In genomic region chr14:73613046-73613383, GRCh38 we compare ENCODE assay signal across 8 cellular contexts. TPM values are rescaled to one million over a fixed set of nuclear protein-coding genes. Genes with fewer than 3 reads are reported as not detected.
A peak's percentile ranks its signal among the peaks of the same experiment; 100 is the strongest.
DNase-seq lines count a peak whose midpoint lies in the region; ATAC-seq and TF ChIP-seq lines count a peak whose summit lies in the region.

No MANE protein-coding gene starts in this region.

- TF ChIP-seq EP300 in ovary (IDR thresholded peaks at IDR 0.05): no peak

- 1 to 2% (median 2%) methylated on average over 13 of the region's 13 CpGs for WGBS in ovary, 3 donors

- intact Hi-C loops in ovary (cut with DNase I): no loop called here

- H3K36me3 Mint-ChIP-seq in activated T-cell treated with anti-CD3 and anti-CD28 coated beads, Interleukin-2, amount 50 U/mL, for 4 hours (ENCODE audit: insufficient read depth): no peaks in the 10 kb centered on the region

- H3K4me1 Mint-ChIP-seq in activated T-cell treated with anti-CD3 and anti-CD28 coated beads, Interleukin-2, amount 50 U/mL, for 4 hours (ENCODE audit: low read depth): peaks cover 2% of the 10 kb centered on the region

- no peaks in the 10 kb centered on the region for H3K4me1 ChIP-seq in ovary (ENCODE audit: insufficient read depth)

- H3K27ac ChIP-seq in SK-N-MC (no peak overlapping the region), ovary (peak overlapping the region; percentile 42 to 92)

- H3K9ac ChIP-seq in SK-N-MC (ENCODE audit: insufficient read length): no peak overlapping the region

- DNase-seq in activated T-cell treated with anti-CD3 and anti-CD28 coated beads, Interleukin-2, amount 50 U/mL, for 4 hours: no peak
- DNase-seq in activated T-cell treated with anti-CD3 and anti-CD28 coated beads, Interleukin-2, amount 50 U/mL, for 1 hour: no peak
- DNase-seq in SK-N-MC (ENCODE audit: low read depth, low spot score) (no peak), fibroblast of peridontal ligament (ENCODE audit: extremely low read depth) (peak; percentile 28), ovary (no peak), AG08395 (ENCODE audit: low spot score) (no peak)
- DNase-seq in activated CD8-positive, alpha-beta memory T cell treated with anti-CD3 and anti-CD28 coated beads, Interleukin-2, amount 50 U/mL, for 4 hours: no peak

- TF ChIP-seq CTCF in ovary (IDR thresholded peaks at IDR 0.05): no peak

- H3K27me3 ChIP-seq in ovary: no peaks in the 10 kb centered on the region

- peak in 1 of 2 donors; percentile 12 for ATAC-seq in activated T-cell treated with anti-CD3 and anti-CD28 coated beads, Interleukin-2, amount 50 U/mL, for 4 hours
- no peak for ATAC-seq in GM19324 (IDR thresholded peaks at IDR 0.05; ENCODE audit: low FRiP score, unreplicated experiment)

- TF ChIP-seq POLR2A in ovary (IDR thresholded peaks at IDR 0.05): no peak

- H3K9me3 Mint-ChIP-seq in activated T-cell treated with anti-CD3 and anti-CD28 coated beads, Interleukin-2, amount 50 U/mL, for 4 hours: no peaks in the 10 kb centered on the region

- H3K9me3 ChIP-seq in SK-N-MC (ENCODE audit: low read depth, low read length) (no peaks in the 10 kb centered on the region), ovary (no peaks in the 10 kb centered on the region)

- peaks cover 3% of the 10 kb centered on the region for H3K27me3 Mint-ChIP-seq in activated T-cell treated with anti-CD3 and anti-CD28 coated beads, Interleukin-2, amount 50 U/mL, for 4 hours (ENCODE audit: low read depth)

- no peaks in the 10 kb centered on the region for H3K36me3 ChIP-seq in SK-N-MC (ENCODE audit: insufficient read depth, low read length)
- H3K36me3 ChIP-seq in ovary: no peaks in the 10 kb centered on the region

- H3K4me3 Mint-ChIP-seq in activated T-cell treated with anti-CD3 and anti-CD28 coated beads, Interleukin-2, amount 50 U/mL, for 4 hours: peak overlapping the region; percentile 82

- H3K4me3 ChIP-seq in SK-N-MC (peak overlapping the region; percentile 80), ovary (peak overlapping the region; percentile 60)

RNA-seq across cellular contexts. Expression of gene ACOT6, which starts 0.7 kb away (rescaled TPM):
- not detected for total RNA-seq in activated T-cell treated with anti-CD3 and anti-CD28 coated beads, Interleukin-2, amount 50 U/mL, for 4 hours
- not detected for total RNA-seq in ovary
- polyA plus RNA-seq in ovary: under 1 TPM in 1 of 2 donors, not detected in 1; 0.10 TPM

RNA-seq across cellular contexts. Expression of gene ACOT4, which starts 21.3 kb away (rescaled TPM):
- total RNA-seq in activated T-cell treated with anti-CD3 and anti-CD28 coated beads, Interleukin-2, amount 50 U/mL, for 4 hours: 1 to 10 TPM; 2.3 to 3.6 (median 3.0) TPM
- 1 to 10 TPM in 3 of 7 donors, under 1 TPM in 4; 0.28 to 2.1 (median 0.38) TPM for total RNA-seq in ovary
- polyA plus RNA-seq in ovary: 1 to 10 TPM in 1 of 2 donors, under 1 TPM in 1; 0.28 to 3.9 TPM

RNA-seq across cellular contexts. Expression of gene DNAL1, which starts 31.8 kb away (rescaled TPM):
- total RNA-seq in activated T-cell treated with anti-CD3 and anti-CD28 coated beads, Interleukin-2, amount 50 U/mL, for 4 hours: 10 to 100 TPM in 1 of 3 donors, 1 to 10 TPM in 2; 7.0 to 10.8 (median 9.7) TPM
- 10 to 100 TPM; 11.2 to 19.9 (median 16.2) TPM for total RNA-seq in ovary
- polyA plus RNA-seq in ovary: 10 to 100 TPM in 1 of 2 donors, 1 to 10 TPM in 1; 4.1 to 15.8 TPM

RNA-seq across cellular contexts. Expression of gene ACOT2, which starts 44.0 kb away (rescaled TPM):
- total RNA-seq in activated T-cell treated with anti-CD3 and anti-CD28 coated beads, Interleukin-2, amount 50 U/mL, for 4 hours: 10 to 100 TPM in 2 of 3 donors, 1 to 10 TPM in 1; 7.2 to 11.4 (median 10.7) TPM
- 10 to 100 TPM; 10.8 to 35.7 (median 19.3) TPM for total RNA-seq in ovary
- 10 to 100 TPM; 23.1 to 27.2 TPM for polyA plus RNA-seq in ovary

RNA-seq across cellular contexts. Expression of gene HEATR4, which starts 54.3 kb away (rescaled TPM):
- not detected for total RNA-seq in activated T-cell treated with anti-CD3 and anti-CD28 coated beads, Interleukin-2, amount 50 U/mL, for 4 hours
- total RNA-seq in ovary: under 1 TPM; 0.34 to 0.72 (median 0.43) TPM
- under 1 TPM; 0.10 to 0.35 TPM for polyA plus RNA-seq in ovary
